23 cellular contexts compared by ENCODE assay signal in the genomic region with DNA sequence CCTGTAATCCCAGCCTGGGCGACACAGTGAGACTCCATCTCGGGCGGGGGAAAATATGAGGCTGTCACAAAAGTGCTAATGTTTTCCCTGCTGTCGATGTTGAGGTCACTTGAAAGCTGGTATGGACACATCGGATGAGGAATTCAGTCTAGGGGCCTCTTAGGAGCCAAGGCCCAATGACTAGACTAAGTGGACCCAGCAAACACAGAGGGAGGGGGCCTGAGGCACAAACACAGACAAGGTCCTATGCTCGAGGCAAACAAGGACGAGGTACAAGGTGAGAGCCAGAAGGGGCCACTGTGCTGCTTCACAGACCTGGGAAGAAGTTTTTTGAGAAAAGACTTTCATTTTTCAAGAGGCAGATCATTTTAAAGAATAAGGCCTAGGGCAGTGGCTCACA. TPM values are rescaled to one million over a fixed set of nuclear protein-coding genes. Genes with fewer than 3 reads are reported as not detected.
A peak's percentile ranks its signal among the peaks of the same experiment; 100 is the strongest.
DNase-seq lines count a peak whose midpoint lies in the region; ATAC-seq, FAIRE-seq and TF ChIP-seq lines count a peak whose summit lies in the region.
"Had no signal": no experiment of that assay in that cellular context is flagged by ENCODE, and none has a peak within 500 bp of the region (broad histone marks: within the 10 kb centered on the region; RNA-seq: fewer than 3 reads in every experiment).

No MANE protein-coding gene starts in this region.

- H3K4me3 Mint-ChIP-seq in H9 (no peak overlapping the region), progenitor cell of endocrine pancreas (ENCODE audit: low read depth) (no peak overlapping the region)
- H3K4me3 Mint-ChIP-seq: B cell; CD14-positive monocyte; CD4-positive, alpha-beta T cell; CD8-positive, alpha-beta memory T cell had no signal

- no peak overlapping the region for H3K23ac ChIP-seq in H9 (ENCODE audit: insufficient read length, low read depth, low read length)

- no peak overlapping the region for H2AFZ ChIP-seq in H9 (ENCODE audit: low read length)
- H2AFZ ChIP-seq: GM23248 had no signal

- intact Hi-C loops in kidney (cut with DNase I) (no loop called here), body of pancreas (cut with DNase I) (no loop called here)

- no peak for TF ChIP-seq CTCF in H9 (conservative IDR thresholded peaks at IDR 0.05)
- TF ChIP-seq CTCF in kidney (IDR thresholded peaks at IDR 0.05; ENCODE audit: borderline replicate concordance, extremely low read depth, insufficient read depth), result no peak
- TF ChIP-seq CTCF in progenitor cell of endocrine pancreas (IDR thresholded peaks at IDR 0.05; ENCODE audit: unreplicated experiment), result no peak
- TF ChIP-seq CTCF in body of pancreas (IDR thresholded peaks at IDR 0.05), result no peak

- peaks cover 32% of the 10 kb centered on the region for H3K36me3 ChIP-seq in BLaER1
- no peaks in the 10 kb centered on the region for H3K36me3 ChIP-seq in kidney (ENCODE audit: control insufficient read depth in 1 of 2, insufficient read depth in 2 of 2, low read length in 2 of 2)
- no peaks in the 10 kb centered on the region for H3K36me3 ChIP-seq in body of pancreas (replicated peaks in 1 of 2; ENCODE audit: insufficient read depth in 1 of 2, low read depth in 2 of 2)

- H3K4me1 ChIP-seq in BLaER1 (peaks cover 53% of the 10 kb centered on the region), H9 (ENCODE audit: insufficient read depth, low read length) (no peaks in the 10 kb centered on the region), kidney (ENCODE audit: control insufficient read depth in 1 of 2, insufficient read depth in 1 of 2, low read depth in 1 of 2, low read length in 2 of 2) (no peaks in the 10 kb centered on the region), body of pancreas (no peaks in the 10 kb centered on the region)

- H2BK120ac ChIP-seq in H9 (ENCODE audit: low read depth, low read length, poor library complexity, severe bottlenecking), result no peak overlapping the region

- no CpG with 5 or more reads among the region's 7 CpGs for WGBS in H9 (ENCODE audit: extremely low coverage, insufficient read length, low lambda C conversion rate)
- WGBS in body of pancreas, 2 donors, result 96% methylated on average over 7 of the region's 7 CpGs

- no peaks in the 10 kb centered on the region for H3K9me3 ChIP-seq in BLaER1
- H3K9me3 ChIP-seq in H9 (ENCODE audit: control insufficient read depth, low read depth, low read length), result no peaks in the 10 kb centered on the region
- no peaks in the 10 kb centered on the region for H3K9me3 ChIP-seq in kidney (ENCODE audit: control insufficient read depth in 1 of 2, low read length in 2 of 2)
- H3K9me3 ChIP-seq in body of pancreas, result no peaks in the 10 kb centered on the region
- H3K9me3 ChIP-seq: BLaER1 treated with 17β-estradiol and CSF1 and Interleukin-3, amounts not matched to agents 10 nM and 100 nM had no signal

- H3K56ac ChIP-seq in H9 (ENCODE audit: insufficient read length, low read depth, low read length), result no peak overlapping the region

- H3K9me3 Mint-ChIP-seq in H9, result no peaks in the 10 kb centered on the region
- H3K9me3 Mint-ChIP-seq in progenitor cell of endocrine pancreas (ENCODE audit: low read depth), result no peaks in the 10 kb centered on the region
- H3K9me3 Mint-ChIP-seq: CD4-positive, alpha-beta T cell; CD8-positive, alpha-beta memory T cell had no signal

- H3K27ac ChIP-seq in BLaER1, result no peak overlapping the region
- no peak overlapping the region for H3K27ac ChIP-seq in H9 (ENCODE audit: insufficient read length, low read depth, low read length)
- no peak overlapping the region for H3K27ac ChIP-seq in kidney (ENCODE audit: low read depth in 2 of 2, low read length in 2 of 2)
- H3K27ac ChIP-seq in body of pancreas, result no peak overlapping the region
- H3K27ac ChIP-seq: BLaER1 treated with 17β-estradiol and CSF1 and Interleukin-3, amounts not matched to agents 10 nM and 100 nM; GM23248 had no signal

- H3K36me3 Mint-ChIP-seq in H9 (ENCODE audit: insufficient read depth in 1 of 3, low read depth in 3 of 3), result peaks cover 4 to 27% (median 26%) of the 10 kb centered on the region in 3 experiments; a peak in 5 of 7 replicates
- peaks cover 17% of the 10 kb centered on the region for H3K36me3 Mint-ChIP-seq in progenitor cell of endocrine pancreas (ENCODE audit: insufficient read depth)

- no peak overlapping the region for H2BK15ac ChIP-seq in H9 (ENCODE audit: low read depth, low read length)

- H2AK5ac ChIP-seq in H9 (ENCODE audit: insufficient read length, low read length), result no peak overlapping the region

- no peak for FAIRE-seq in kidney (lab: Jason Lieb, UNC)
- FAIRE-seq: D721Med, GM12878, GM19239, H1 had no signal

- no peak overlapping the region for H3K18ac ChIP-seq in H9 (ENCODE audit: insufficient read length, low read depth, low read length)

- peaks cover 3% of the 10 kb centered on the region; the same call in 1 of the 2 replicates for H3K27me3 ChIP-seq in BLaER1
- no peaks in the 10 kb centered on the region for H3K27me3 ChIP-seq in H9 (ENCODE audit: insufficient read depth, low read length)
- no peaks in the 10 kb centered on the region for H3K27me3 ChIP-seq in body of pancreas

- H4K91ac ChIP-seq in H9 (ENCODE audit: insufficient read length, low read depth, low read length), result no peak overlapping the region

- H2BK20ac ChIP-seq in H9 (ENCODE audit: low read depth, low read length, poor library complexity, severe bottlenecking), result no peak overlapping the region

- H3T11ph ChIP-seq in H9 (ENCODE audit: low read length), result no peak overlapping the region

- no peak overlapping the region for H3K4ac ChIP-seq in H9 (ENCODE audit: low read depth, low read length)

- ATAC-seq in body of pancreas, result no peak
- ATAC-seq: GM12878, HCT116 had no signal

- H3K27ac Mint-ChIP-seq in H9 (peak overlapping the region in 2 of 3 experiments; percentile 35 to 42; a peak in 2 of 7 replicates), progenitor cell of endocrine pancreas (peak overlapping the region; percentile 81)
- H3K27ac Mint-ChIP-seq: B cell; CD4-positive, alpha-beta T cell had no signal

- H2BK12ac ChIP-seq in H9 (ENCODE audit: insufficient read length, low read depth, low read length), result no peak overlapping the region

- no peaks in the 10 kb centered on the region for H3K23me2 ChIP-seq in H9 (ENCODE audit: insufficient read length, low read depth, low read length, poor library complexity, severe bottlenecking)

- no peak overlapping the region for H3K14ac ChIP-seq in H9 (ENCODE audit: insufficient read depth, low read length)

- no peak overlapping the region for H4K8ac ChIP-seq in H9 (replicated peaks; ENCODE audit: insufficient read length, low read depth, low read length)

- H3K79me2 ChIP-seq in H9 (ENCODE audit: insufficient read depth, low read length), result peaks cover 3% of the 10 kb centered on the region; the same call in 1 of the 2 replicates

- H4K5ac ChIP-seq in H9 (ENCODE audit: insufficient read length, low read depth, low read length), result no peak overlapping the region

- H3K9ac ChIP-seq in BLaER1 (no peak overlapping the region), H9 (ENCODE audit: extremely low read depth, insufficient read length, low read length) (no peak overlapping the region), kidney (ENCODE audit: low read length in 2 of 2) (no peak overlapping the region)
- H3K9ac ChIP-seq: BLaER1 treated with 17β-estradiol and CSF1 and Interleukin-3, amounts not matched to agents 10 nM and 100 nM; GM23248 had no signal

- peaks cover 3% of the 10 kb centered on the region for H3K79me1 ChIP-seq in H9 (ENCODE audit: insufficient read depth, low read depth, low read length, poor library complexity, severe bottlenecking)

- H3K4me2 ChIP-seq in BLaER1 (0 out of 2 replicates have a peak overlapping the region, but pooled peaks have one; percentile 9), H9 (ENCODE audit: insufficient read depth, insufficient read length, low read length) (no peak overlapping the region)

- no peak overlapping the region for H3K4me3 ChIP-seq in BLaER1
- no peak overlapping the region for H3K4me3 ChIP-seq in kidney (ENCODE audit: low read length in 2 of 2)
- H3K4me3 ChIP-seq in body of pancreas, result no peak overlapping the region
- H3K4me3 ChIP-seq: BLaER1 treated with 17β-estradiol and CSF1 and Interleukin-3, amounts not matched to agents 10 nM and 100 nM; GM12878; GM23248 had no signal

- no peak overlapping the region for H2BK5ac ChIP-seq in H9 (ENCODE audit: insufficient read length, low read length)

- no peaks in the 10 kb centered on the region for H3K4me1 Mint-ChIP-seq in H9
- H3K4me1 Mint-ChIP-seq in progenitor cell of endocrine pancreas (ENCODE audit: low read depth), result peaks cover 3% of the 10 kb centered on the region

- no peaks in the 10 kb centered on the region for H3K27me3 Mint-ChIP-seq in H9 (ENCODE audit: low read depth)
- no peaks in the 10 kb centered on the region for H3K27me3 Mint-ChIP-seq in progenitor cell of endocrine pancreas
- H3K27me3 Mint-ChIP-seq: B cell; CD4-positive, alpha-beta T cell; CD8-positive, alpha-beta memory T cell had no signal

- no peak for TF ChIP-seq POLR2A in body of pancreas (IDR thresholded peaks at IDR 0.05)

- H4K20me1 ChIP-seq in BLaER1, result peaks cover 100% of the 10 kb centered on the region
- H4K20me1 ChIP-seq in H9 (ENCODE audit: control insufficient read depth, insufficient read depth, insufficient read length), result no peaks in the 10 kb centered on the region

- DNase-seq in H9, result no peak
- peak; percentile 6 for DNase-seq in kidney
- DNase-seq in progenitor cell of endocrine pancreas (ENCODE audit: low spot score, unreplicated experiment), result no peak
- DNase-seq in AML-193 (lab: John Stamatoyannopoulos, UW), result no peak
- DNase-seq in body of pancreas, result no peak
- no peak for DNase-seq in iPS-NIHi11 (ENCODE audit: low spot score)
- DNase-seq: CD4-positive, alpha-beta T cell; CD8-positive, alpha-beta memory T cell; DMS 273 treated with DMSO at 0.1 percent for 48 hours; DMS79; EL; GDM1; GM23248; H7 had no signal

RNA-seq across cellular contexts. Expression of a gene that starts 15.2 kb away (rescaled TPM):
- total RNA-seq in H9 (2021) (211 and 242 TPM in 2 replicates), kidney (86.3 TPM), progenitor cell of endocrine pancreas (212 and 216 TPM in 2 replicates), body of pancreas (10 to 100 TPM; 78.1 to 92.9 TPM)
- polyA plus RNA-seq in kidney (ENCODE audit: insufficient read depth, low read depth, low replicate concordance), result 88.8 TPM

RNA-seq across cellular contexts. Expression of a gene that starts 47.6 kb away (rescaled TPM):
- total RNA-seq in H9 (2021) (10.1 and 10.6 TPM in 2 replicates), kidney (16.1 TPM), progenitor cell of endocrine pancreas (43.6 and 49.3 TPM in 2 replicates), body of pancreas (10 to 100 TPM; 25.9 to 52.7 TPM)
- 116 TPM for polyA plus RNA-seq in kidney (ENCODE audit: insufficient read depth, low read depth, low replicate concordance)
